In the genomic region with DNA sequence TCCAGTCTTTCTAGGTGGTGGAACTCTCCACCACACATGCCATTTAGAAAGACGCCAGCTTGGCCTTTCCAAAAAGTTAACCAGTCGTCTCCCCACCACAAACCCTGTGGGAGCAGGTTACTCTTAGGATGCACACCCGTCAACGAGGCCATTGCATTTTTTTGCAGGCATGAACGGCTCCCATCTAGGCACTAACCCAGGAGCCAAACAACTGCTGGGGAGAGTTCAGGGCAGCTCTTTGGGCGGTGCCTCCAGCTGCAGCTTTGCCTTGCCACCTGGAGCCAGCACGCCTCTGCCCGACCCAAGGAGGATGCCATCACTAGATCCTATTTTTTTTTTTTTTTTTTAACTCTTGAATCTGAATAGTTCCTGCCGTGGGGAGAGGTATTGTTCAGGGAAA, we compare ENCODE assay signal across 22 cellular contexts.
"Had no signal": no experiment of that assay in that cellular context is flagged by ENCODE, and none has a peak within 500 bp of the region (broad histone marks: within the 10 kb centered on the region; RNA-seq: fewer than 3 reads in every experiment).

No MANE protein-coding gene starts in this region.

- DNase-seq: effector CD8-positive, alpha-beta T cell; gastrocnemius medialis; heart right ventricle; hypothalamus; left ventricle myocardium inferior; lower lobe of right lung; midbrain; nephron progenitor cell; psoas muscle; retina; stimulated activated CD4-positive, alpha-beta T cell treated with anti-CD3 and anti-CD28 coated beads, Interleukin-4, amount 100 ng/mL, for 1 hour; stimulated activated CD8-positive, alpha-beta memory T cell treated with anti-CD3 and anti-CD28 coated beads, Interleukin-4, amount 100 ng/mL, for 48 hours; testis; upper lobe of right lung had no signal

- ATAC-seq: gastrocnemius medialis; psoas muscle; right lobe of liver; stimulated activated effector memory CD8-positive, alpha-beta T cell treated with anti-CD3 and anti-CD28 coated beads, Interleukin-12 subunit alpha, Interleukin-12 subunit beta, amount 100 ng/mL, for 72 hours had no signal

- H3K4me1 ChIP-seq: esophagus muscularis mucosa, gastrocnemius medialis, left ventricle myocardium inferior, psoas muscle, testis, tibial nerve, upper lobe of right lung had no signal

- H3K4me1 Mint-ChIP-seq: stimulated activated effector memory CD8-positive, alpha-beta T cell treated with anti-CD3 and anti-CD28 coated beads, Interleukin-12 subunit alpha, Interleukin-12 subunit beta, amount 100 ng/mL, for 72 hours had no signal

- H3K4me3 ChIP-seq: coronary artery, esophagus muscularis mucosa, gastrocnemius medialis, heart right ventricle, left ventricle myocardium inferior, lower lobe of right lung, psoas muscle, right lobe of liver, testis, tibial nerve, upper lobe of right lung had no signal

- H3K27ac ChIP-seq: coronary artery, epithelial cell of prostate, esophagus muscularis mucosa, gastrocnemius medialis, heart right ventricle, left ventricle myocardium inferior, lower lobe of right lung, psoas muscle, right lobe of liver, testis, tibial nerve, upper lobe of right lung had no signal

- H3K27me3 ChIP-seq: esophagus muscularis mucosa, gastrocnemius medialis, heart right ventricle, right lobe of liver, testis, tibial nerve, upper lobe of right lung had no signal

- H3K9me3 Mint-ChIP-seq: memory B cell; stimulated activated effector memory CD8-positive, alpha-beta T cell treated with anti-CD3 and anti-CD28 coated beads, Interleukin-12 subunit alpha, Interleukin-12 subunit beta, amount 100 ng/mL, for 72 hours had no signal

- H3K27me3 Mint-ChIP-seq: memory B cell; stimulated activated naive CD8-positive, alpha-beta T cell treated with anti-CD3 and anti-CD28 coated beads, Interleukin-15, Interleukin-2, amounts not matched to agents 100 ng/mL and 50 ng/mL, for 24 hours had no signal

- H3K4me3 Mint-ChIP-seq: memory B cell; nephron progenitor cell; stimulated activated effector memory CD8-positive, alpha-beta T cell treated with anti-CD3 and anti-CD28 coated beads, Interleukin-12 subunit alpha, Interleukin-12 subunit beta, amount 100 ng/mL, for 72 hours; stimulated activated naive CD8-positive, alpha-beta T cell treated with anti-CD3 and anti-CD28 coated beads, Interleukin-15, Interleukin-2, amounts not matched to agents 100 ng/mL and 50 ng/mL, for 24 hours had no signal

- H3K27ac Mint-ChIP-seq: memory B cell; nephron progenitor cell; stimulated activated effector memory CD8-positive, alpha-beta T cell treated with anti-CD3 and anti-CD28 coated beads, Interleukin-12 subunit alpha, Interleukin-12 subunit beta, amount 100 ng/mL, for 72 hours; stimulated activated naive CD8-positive, alpha-beta T cell treated with anti-CD3 and anti-CD28 coated beads, Interleukin-15, Interleukin-2, amounts not matched to agents 100 ng/mL and 50 ng/mL, for 24 hours had no signal
